23 cellular contexts compared by ENCODE assay signal in the genomic region with DNA sequence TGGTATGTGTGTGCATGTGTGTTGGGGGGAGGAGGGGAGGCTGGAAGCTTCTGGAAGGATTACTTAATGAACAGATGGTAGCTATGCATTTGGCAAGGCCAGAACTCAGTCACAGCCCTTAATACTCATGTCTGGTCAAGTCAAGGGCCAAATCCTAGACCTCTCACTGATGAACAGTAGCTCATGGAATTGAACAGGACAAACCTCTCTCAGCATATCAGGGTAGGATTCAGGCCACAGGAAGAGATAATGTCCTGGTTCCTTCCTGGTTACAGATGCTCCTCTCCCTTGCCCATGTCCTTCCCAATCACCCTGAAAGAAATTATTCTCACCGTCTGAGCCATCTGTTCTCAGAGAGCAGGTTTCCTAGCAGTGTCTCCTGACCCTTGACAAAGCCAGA.
"Had no signal": no experiment of that assay in that cellular context is flagged by ENCODE, and none has a peak within 500 bp of the region (broad histone marks: within the 10 kb centered on the region; RNA-seq: fewer than 3 reads in every experiment).

No MANE protein-coding gene starts in this region.

- H3K27me3 Mint-ChIP-seq: activated B cell treated with CpG ODN at 0.5 μM for 24 hours had no signal

- H3K27me3 ChIP-seq: brain microvascular endothelial cell, esophagus muscularis mucosa, sigmoid colon, tibial artery, uterus had no signal

- H3K9ac ChIP-seq: parathyroid adenoma had no signal

- H3K27ac Mint-ChIP-seq: activated B cell treated with CpG ODN at 0.5 μM for 24 hours; activated CD4-positive, alpha-beta T cell treated with anti-CD3 and anti-CD28 coated beads, Interleukin-2, amount 10 ng/mL, durations not matched to agents 24 days and 14 days; activated CD8-positive, alpha-beta T cell treated with anti-CD3 and anti-CD28 coated beads for 36 hours; activated naive CD8-positive, alpha-beta T cell treated with anti-CD3 and anti-CD28 coated beads, Interleukin-2, amount 10 ng/mL, durations not matched to agents 7 days and 5 days; activated T-cell treated with anti-CD3 and anti-CD28 coated beads, Interleukin-2, amount 50 U/mL, for 24 hours; activated T-helper 2 cell treated with anti-CD3 and anti-CD28 coated beads, Interferon-gamma antibody, Interleukin-2, Interleukin-4, amounts not matched to agents 10 μg/mL and 5 μg/mL and 100 μg/mL, durations not matched to agents 14 hours and 24 hours and 36 hours; memory B cell; natural killer cell had no signal

- H3K9me3 Mint-ChIP-seq: activated B cell treated with CpG ODN at 0.5 μM for 24 hours; activated CD4-positive, alpha-beta T cell treated with anti-CD3 and anti-CD28 coated beads, Interleukin-2, amount 10 ng/mL, durations not matched to agents 24 days and 14 days; activated CD8-positive, alpha-beta T cell treated with anti-CD3 and anti-CD28 coated beads for 36 hours; activated naive CD8-positive, alpha-beta T cell treated with anti-CD3 and anti-CD28 coated beads, Interleukin-2, amount 10 ng/mL, durations not matched to agents 7 days and 5 days; activated T-cell treated with anti-CD3 and anti-CD28 coated beads, Interleukin-2, amount 50 U/mL, for 24 hours; activated T-helper 2 cell treated with anti-CD3 and anti-CD28 coated beads, Interferon-gamma antibody, Interleukin-2, Interleukin-4, amounts not matched to agents 10 μg/mL and 5 μg/mL and 100 μg/mL, durations not matched to agents 14 hours and 24 hours and 36 hours; central memory CD8-positive, alpha-beta T cell; memory B cell; natural killer cell had no signal

- H3K27ac ChIP-seq: brain microvascular endothelial cell, esophagus muscularis mucosa, parathyroid adenoma, tibial artery, uterus had no signal

- H3K36me3 Mint-ChIP-seq: activated naive CD8-positive, alpha-beta T cell treated with anti-CD3 and anti-CD28 coated beads, Interleukin-2, amount 10 ng/mL, durations not matched to agents 7 days and 5 days; memory B cell; natural killer cell had no signal

- DNase-seq: activated B cell treated with CpG ODN at 0.5 μM for 24 hours; activated CD4-positive, alpha-beta T cell treated with anti-CD3 and anti-CD28 coated beads, Interleukin-2, amount 10 ng/mL, durations not matched to agents 24 days and 14 days; activated CD8-positive, alpha-beta T cell treated with anti-CD3 and anti-CD28 coated beads for 36 hours; activated naive CD4-positive, alpha-beta T cell treated with Interleukin-2 at 50 U/mL for 16 hours; activated naive CD8-positive, alpha-beta T cell treated with anti-CD3 and anti-CD28 coated beads, Interleukin-2, amount 10 ng/mL, durations not matched to agents 7 days and 5 days; activated T-cell treated with anti-CD3 and anti-CD28 coated beads, Interleukin-2, amount 50 U/mL, for 24 hours; amygdala; brain microvascular endothelial cell; effector CD4-positive, alpha-beta T cell; left ventricle myocardium superior; natural killer cell; sigmoid colon; stimulated activated CD8-positive, alpha-beta memory T cell treated with anti-CD3 and anti-CD28 coated beads, Interleukin-4, amount 100 ng/mL, for 48 hours; stimulated activated naive CD4-positive, alpha-beta T cell treated with Interleukin-2 at 50 U/mL for 16 hours; SW 1271; T-helper 2 cell; tibial artery; uterus had no signal

- H3K4me1 ChIP-seq: parathyroid adenoma had no signal

- H3K9me3 ChIP-seq: esophagus muscularis mucosa, sigmoid colon, tibial artery, uterus had no signal

- ATAC-seq: activated CD8-positive, alpha-beta T cell treated with anti-CD3 and anti-CD28 coated beads for 36 hours; left ventricle myocardium superior had no signal

- H3K36me3 ChIP-seq: brain microvascular endothelial cell, esophagus muscularis mucosa, sigmoid colon, uterus had no signal

- H2AFZ ChIP-seq: parathyroid adenoma had no signal

- H3K4me3 Mint-ChIP-seq: activated B cell treated with CpG ODN at 0.5 μM for 24 hours; activated CD4-positive, alpha-beta T cell treated with anti-CD3 and anti-CD28 coated beads, Interleukin-2, amount 10 ng/mL, durations not matched to agents 24 days and 14 days; activated CD8-positive, alpha-beta T cell treated with anti-CD3 and anti-CD28 coated beads for 36 hours; activated naive CD8-positive, alpha-beta T cell treated with anti-CD3 and anti-CD28 coated beads, Interleukin-2, amount 10 ng/mL, durations not matched to agents 7 days and 5 days; activated T-cell treated with anti-CD3 and anti-CD28 coated beads, Interleukin-2, amount 50 U/mL, for 24 hours; central memory CD8-positive, alpha-beta T cell; memory B cell; natural killer cell had no signal

- H3K4me3 ChIP-seq: esophagus muscularis mucosa, sigmoid colon, tibial artery, uterus had no signal

- H3K4me1 Mint-ChIP-seq: activated B cell treated with CpG ODN at 0.5 μM for 24 hours; activated CD4-positive, alpha-beta T cell treated with anti-CD3 and anti-CD28 coated beads, Interleukin-2, amount 10 ng/mL, durations not matched to agents 24 days and 14 days; activated naive CD8-positive, alpha-beta T cell treated with anti-CD3 and anti-CD28 coated beads, Interleukin-2, amount 10 ng/mL, durations not matched to agents 7 days and 5 days; central memory CD8-positive, alpha-beta T cell; memory B cell; natural killer cell had no signal
